Comparison of ENCODE assay signal across 13 cellular contexts in the genomic region with DNA sequence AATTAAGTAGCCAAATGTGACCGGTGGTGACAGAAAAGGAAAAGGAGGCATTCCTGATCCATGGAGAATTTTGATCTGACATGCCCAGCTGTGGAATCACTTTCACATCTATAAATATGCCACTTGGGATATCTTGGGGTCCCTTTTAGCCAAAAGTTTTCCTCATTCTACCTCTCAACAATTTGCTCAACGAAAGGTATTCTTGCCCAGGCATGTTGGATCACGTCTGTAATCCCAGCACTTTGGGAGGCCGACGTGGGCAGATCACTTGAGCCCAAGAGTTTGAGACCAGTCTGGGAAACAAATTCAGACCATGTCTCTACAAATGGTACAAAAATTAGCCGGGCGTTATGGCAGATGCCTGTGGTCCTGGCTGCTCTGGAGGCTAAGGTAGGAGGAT. TPM values are rescaled to one million over a fixed set of nuclear protein-coding genes. Genes with fewer than 3 reads are reported as not detected.
DNase-seq lines count a peak whose midpoint lies in the region; ATAC-seq and TF ChIP-seq lines count a peak whose summit lies in the region.
"Had no signal": no experiment of that assay in that cellular context is flagged by ENCODE, and none has a peak within 500 bp of the region (broad histone marks: within the 10 kb centered on the region; RNA-seq: fewer than 3 reads in every experiment).

No MANE protein-coding gene starts in this region.

- peak overlapping the region; percentile 96 for H3K27ac Mint-ChIP-seq in activated naive CD4-positive, alpha-beta T cell treated with anti-CD3 and anti-CD28 coated beads for 36 hours

- H3K9me3 Mint-ChIP-seq in activated naive CD4-positive, alpha-beta T cell treated with anti-CD3 and anti-CD28 coated beads for 36 hours, result no peaks in the 10 kb centered on the region
- H3K9me3 Mint-ChIP-seq in activated T-cell treated with anti-CD3 and anti-CD28 coated beads, Interleukin-2, amount 50 U/mL, for 4 hours, result no peaks in the 10 kb centered on the region
- H3K9me3 Mint-ChIP-seq: dendritic cell treated with granulocyte-macrophage colony-stimulating factor and Interleukin-4, amounts not matched to agents 40 ng/mL and 50 ng/mL, for 4 days had no signal

- TF ChIP-seq CTCF in left lung (IDR thresholded peaks at IDR 0.05) (no peak), stomach (IDR thresholded peaks at IDR 0.05) (no peak)

- peaks cover 0 to 78% of the 10 kb centered on the region in 2 donors for H3K4me1 ChIP-seq in left lung
- H3K4me1 ChIP-seq in stomach, result peaks cover 19 to 97% (median 50%) of the 10 kb centered on the region in 4 donors

- H3K27me3 ChIP-seq in left lung (no peaks in the 10 kb centered on the region), stomach (no peaks in the 10 kb centered on the region)

- peaks cover 20% of the 10 kb centered on the region for H3K36me3 Mint-ChIP-seq in activated naive CD4-positive, alpha-beta T cell treated with anti-CD3 and anti-CD28 coated beads for 36 hours (ENCODE audit: low read depth)
- peaks cover 24% of the 10 kb centered on the region for H3K36me3 Mint-ChIP-seq in activated T-cell treated with anti-CD3 and anti-CD28 coated beads, Interleukin-2, amount 50 U/mL, for 4 hours (ENCODE audit: insufficient read depth)

- WGBS in stomach, 5 donors, result 85 to 92% (median 86%) methylated on average over 7 of the region's 7 CpGs

- H3K4me1 Mint-ChIP-seq in activated naive CD4-positive, alpha-beta T cell treated with anti-CD3 and anti-CD28 coated beads for 36 hours (ENCODE audit: low read depth), result peaks cover 85% of the 10 kb centered on the region
- peaks cover 84% of the 10 kb centered on the region for H3K4me1 Mint-ChIP-seq in activated T-cell treated with anti-CD3 and anti-CD28 coated beads, Interleukin-2, amount 50 U/mL, for 4 hours (ENCODE audit: low read depth)

- peak overlapping the region; percentile 7 to 28 for H3K27ac ChIP-seq in left lung
- peak overlapping the region in 3 of 5 donors; percentile 70 to 78 (median 77) for H3K27ac ChIP-seq in stomach

- H3K36me3 ChIP-seq in left lung (peaks cover 0 to 57% of the 10 kb centered on the region in 2 donors), stomach (peaks cover 0 to 18% (median 8%) of the 10 kb centered on the region in 4 donors)

- no peak for ATAC-seq in activated T-cell treated with anti-CD3 and anti-CD28 coated beads, Interleukin-2, amount 50 U/mL, for 4 hours
- ATAC-seq in left lung, result no peak
- ATAC-seq: activated CD4-positive, CD25-positive, alpha-beta regulatory T cell treated with anti-CD3 and anti-CD28 coated beads, Interleukin-2, amount 50 U/mL, for 24 hours; K562 had no signal

- intact Hi-C loops in activated naive CD4-positive, alpha-beta T cell treated with anti-CD3 and anti-CD28 coated beads for 36 hours (cut with micrococcal nuclease), result loop anchor here (5.0 kb wide), 2 partner anchors 220 to 235 kb away; partner anchors contain the start of gene ZC3H7A
- intact Hi-C loops in left lung (cut with DNase I), result no loop called here
- intact Hi-C loops in stomach (cut with DNase I; ENCODE audit: low total_unique reads), result no loop called here

- TF ChIP-seq POLR2A in stomach (IDR thresholded peaks at IDR 0.05), result no peak

- no peak for TF ChIP-seq EP300 in stomach (IDR thresholded peaks at IDR 0.05)

- DNase-seq in activated naive CD4-positive, alpha-beta T cell treated with anti-CD3 and anti-CD28 coated beads for 36 hours, result no peak
- no peak for DNase-seq in activated naive CD4-positive, alpha-beta T cell treated with anti-CD3 and anti-CD28 coated beads, Interleukin-2, amount 50 U/mL, for 16 hours
- no peak for DNase-seq in activated T-cell treated with anti-CD3 and anti-CD28 coated beads, Interleukin-2, amount 50 U/mL, for 4 hours
- no peak for DNase-seq in left lung
- DNase-seq in stomach, result no peak
- no peak for DNase-seq in SIG-M5 treated with dmso at 0.1 percent for 504 hours (lab: John Stamatoyannopoulos, UW; ENCODE audit: unreplicated experiment)
- DNase-seq in LoVo (ENCODE audit: low spot score), result no peak
- DNase-seq in NCI-H510A (lab: John Stamatoyannopoulos, UW), result no peak
- DNase-seq: GF-D8, NCI-H1694 had no signal

- H3K4me3 ChIP-seq in left lung (no peak overlapping the region), stomach (no peak overlapping the region)
- H3K4me3 ChIP-seq: K562 had no signal

- CTCF ChIA-PET in activated naive CD4-positive, alpha-beta T cell treated with anti-CD3 and anti-CD28 coated beads for 36 hours (lab: Charles Lee), result interaction anchor here (0.6 to 0.7 kb wide), 2 partner anchors 9 to 113 kb away, joined by 3 read pairs; no protein-coding TSS in a partner anchor

- no peaks in the 10 kb centered on the region for H3K27me3 Mint-ChIP-seq in activated naive CD4-positive, alpha-beta T cell treated with anti-CD3 and anti-CD28 coated beads for 36 hours (ENCODE audit: low read depth)
- no peaks in the 10 kb centered on the region for H3K27me3 Mint-ChIP-seq in activated T-cell treated with anti-CD3 and anti-CD28 coated beads, Interleukin-2, amount 50 U/mL, for 4 hours (ENCODE audit: low read depth)

- H3K9me3 ChIP-seq in left lung (no peaks in the 10 kb centered on the region), stomach (no peaks in the 10 kb centered on the region)

- H3K4me3 Mint-ChIP-seq in activated naive CD4-positive, alpha-beta T cell treated with anti-CD3 and anti-CD28 coated beads for 36 hours, result no peak overlapping the region
- peak overlapping the region; percentile 29 for H3K4me3 Mint-ChIP-seq in activated T-cell treated with anti-CD3 and anti-CD28 coated beads, Interleukin-2, amount 50 U/mL, for 4 hours
- H3K4me3 Mint-ChIP-seq: dendritic cell treated with granulocyte-macrophage colony-stimulating factor and Interleukin-4, amounts not matched to agents 40 ng/mL and 50 ng/mL, for 4 days had no signal

RNA-seq across cellular contexts. Expression of gene LITAF, which starts 24.3 kb away (rescaled TPM):
- total RNA-seq in activated naive CD4-positive, alpha-beta T cell treated with anti-CD3 and anti-CD28 coated beads for 36 hours, result 100 to 1,000 TPM; 171 to 174 TPM
- total RNA-seq in activated T-cell treated with anti-CD3 and anti-CD28 coated beads, Interleukin-2, amount 50 U/mL, for 4 hours, result 100 to 1,000 TPM in 2 of 3 donors, 10 to 100 TPM in 1; 68.4 to 127 (median 103) TPM
- total RNA-seq in left lung, result 100 to 1,000 TPM; 125 to 277 TPM
- total RNA-seq in stomach, result 100 to 1,000 TPM in 1 of 5 donors, 10 to 100 TPM in 3, 1 to 10 TPM in 1; 9.8 to 211 (median 46.6) TPM
- 100 to 1,000 TPM in 2 of 3 donors, 10 to 100 TPM in 1; 43.7 to 124 (median 118) TPM for polyA plus RNA-seq in stomach
